In genomic region chr13:97211357-97211756, GRCh38 we compare ENCODE assay signal across 17 cellular contexts. TPM values are rescaled to one million over a fixed set of nuclear protein-coding genes. Genes with fewer than 3 reads are reported as not detected.
A peak's percentile ranks its signal among the peaks of the same experiment; 100 is the strongest.
DNase-seq lines count a peak whose midpoint lies in the region; ATAC-seq and TF ChIP-seq lines count a peak whose summit lies in the region.
"Had no signal": no experiment of that assay in that cellular context is flagged by ENCODE, and none has a peak within 500 bp of the region (broad histone marks: within the 10 kb centered on the region; RNA-seq: fewer than 3 reads in every experiment).

No MANE protein-coding gene starts in this region.

- no peak for ATAC-seq in activated CD8-positive, alpha-beta T cell treated with anti-CD3 and anti-CD28 coated beads, Interleukin-2, amount 10 ng/mL, durations not matched to agents 7 days and 5 days
- no peak for ATAC-seq in activated CD8-positive, alpha-beta T cell treated with anti-CD3 and anti-CD28 coated beads for 36 hours
- ATAC-seq in SK-N-SH treated with all-trans-retinoic acid at 6 μM for 48 hours: peak; percentile 60
- ATAC-seq: HCT116 had no signal

- intact Hi-C loops in activated CD8-positive, alpha-beta T cell treated with anti-CD3 and anti-CD28 coated beads for 36 hours (cut with micrococcal nuclease): no loop called here
- intact Hi-C loops in activated T-helper 1 cell treated with anti-CD3 and anti-CD28 coated beads, Interleukin-12 subunit alpha, Interleukin-12 subunit beta, Interleukin-2, Interleukin-4 antibody, amounts not matched to agents 30 ng/mL and 10 ng/mL and 1 ng/mL, durations not matched to agents 14 hours and 24 hours and 36 hours (cut with micrococcal nuclease): no loop called here

- H3K27ac Mint-ChIP-seq in activated CD8-positive, alpha-beta T cell treated with anti-CD3 and anti-CD28 coated beads, Interleukin-2, amount 10 ng/mL, durations not matched to agents 7 days and 5 days: peak overlapping the region; percentile 37
- no peak overlapping the region for H3K27ac Mint-ChIP-seq in activated CD8-positive, alpha-beta T cell treated with anti-CD3 and anti-CD28 coated beads for 36 hours
- no peak overlapping the region for H3K27ac Mint-ChIP-seq in activated T-helper 1 cell treated with anti-CD3 and anti-CD28 coated beads, Interleukin-12 subunit alpha, Interleukin-12 subunit beta, Interleukin-2, Interleukin-4 antibody, amounts not matched to agents 30 ng/mL and 10 ng/mL and 1 ng/mL, durations not matched to agents 14 hours and 24 hours and 36 hours
- H3K27ac Mint-ChIP-seq: activated naive CD4-positive, alpha-beta T cell treated with anti-CD3 and anti-CD28 coated beads for 36 hours; T-helper 1 cell treated with Interleukin-12 subunit alpha and Interleukin-12 subunit beta and Interleukin-4 antibody, amounts not matched to agents 30 μg/mL and 1 μg/mL, for 36 hours had no signal

- CTCF ChIA-PET in activated CD8-positive, alpha-beta T cell treated with anti-CD3 and anti-CD28 coated beads, Interleukin-2, amount 10 ng/mL, durations not matched to agents 7 days and 5 days (lab: Charles Lee): interaction anchor here (0.7 to 4.0 kb wide), 3 partner anchors 12 to 148 kb away, joined by 3 to 38 read pairs (median 9); partner anchors contain the start of gene MBNL2
- CTCF ChIA-PET in activated CD8-positive, alpha-beta T cell treated with anti-CD3 and anti-CD28 coated beads for 36 hours (lab: Charles Lee): interaction anchor here (1.0 to 3.2 kb wide), 5 partner anchors 11 to 133 kb away, joined by 3 to 19 read pairs (median 4); partner anchors contain the start of gene MBNL2

- peaks cover 5% of the 10 kb centered on the region for H3K36me3 Mint-ChIP-seq in activated CD8-positive, alpha-beta T cell treated with anti-CD3 and anti-CD28 coated beads, Interleukin-2, amount 10 ng/mL, durations not matched to agents 7 days and 5 days (ENCODE audit: low read depth)
- no peaks in the 10 kb centered on the region for H3K36me3 Mint-ChIP-seq in activated CD8-positive, alpha-beta T cell treated with anti-CD3 and anti-CD28 coated beads for 36 hours (ENCODE audit: low read depth)
- no peaks in the 10 kb centered on the region for H3K36me3 Mint-ChIP-seq in activated T-helper 1 cell treated with anti-CD3 and anti-CD28 coated beads, Interleukin-12 subunit alpha, Interleukin-12 subunit beta, Interleukin-2, Interleukin-4 antibody, amounts not matched to agents 30 ng/mL and 10 ng/mL and 1 ng/mL, durations not matched to agents 14 hours and 24 hours and 36 hours (ENCODE audit: low read depth)

- no peaks in the 10 kb centered on the region for H3K27me3 Mint-ChIP-seq in activated CD8-positive, alpha-beta T cell treated with anti-CD3 and anti-CD28 coated beads, Interleukin-2, amount 10 ng/mL, durations not matched to agents 7 days and 5 days (ENCODE audit: low read depth)
- H3K27me3 Mint-ChIP-seq in activated CD8-positive, alpha-beta T cell treated with anti-CD3 and anti-CD28 coated beads for 36 hours: no peaks in the 10 kb centered on the region
- peaks cover 11% of the 10 kb centered on the region for H3K27me3 Mint-ChIP-seq in activated T-helper 1 cell treated with anti-CD3 and anti-CD28 coated beads, Interleukin-12 subunit alpha, Interleukin-12 subunit beta, Interleukin-2, Interleukin-4 antibody, amounts not matched to agents 30 ng/mL and 10 ng/mL and 1 ng/mL, durations not matched to agents 14 hours and 24 hours and 36 hours (ENCODE audit: insufficient read depth)

- no peak overlapping the region for H3K4me3 Mint-ChIP-seq in activated CD8-positive, alpha-beta T cell treated with anti-CD3 and anti-CD28 coated beads, Interleukin-2, amount 10 ng/mL, durations not matched to agents 7 days and 5 days
- H3K4me3 Mint-ChIP-seq in activated CD8-positive, alpha-beta T cell treated with anti-CD3 and anti-CD28 coated beads for 36 hours: no peak overlapping the region
- H3K4me3 Mint-ChIP-seq in activated T-helper 1 cell treated with anti-CD3 and anti-CD28 coated beads, Interleukin-12 subunit alpha, Interleukin-12 subunit beta, Interleukin-2, Interleukin-4 antibody, amounts not matched to agents 30 ng/mL and 10 ng/mL and 1 ng/mL, durations not matched to agents 14 hours and 24 hours and 36 hours: no peak overlapping the region
- H3K4me3 Mint-ChIP-seq: activated naive CD4-positive, alpha-beta T cell treated with anti-CD3 and anti-CD28 coated beads for 36 hours; T-helper 1 cell treated with Interleukin-12 subunit alpha and Interleukin-12 subunit beta and Interleukin-4 antibody, amounts not matched to agents 30 μg/mL and 1 μg/mL, for 36 hours had no signal

- DNase-seq in activated CD8-positive, alpha-beta T cell treated with anti-CD3 and anti-CD28 coated beads, Interleukin-2, amount 10 ng/mL, durations not matched to agents 7 days and 5 days: no peak
- no peak for DNase-seq in activated CD8-positive, alpha-beta T cell treated with anti-CD3 and anti-CD28 coated beads for 36 hours
- DNase-seq in kidney tubule cell (ENCODE audit: low spot score): peak; percentile 54
- peak; percentile 67 for DNase-seq in superior temporal gyrus (ENCODE audit: extremely low spot score)
- DNase-seq in activated CD8-positive, alpha-beta memory T cell treated with anti-CD3 and anti-CD28 coated beads, Interleukin-2, amount 50 U/mL, for 4 hours: no peak
- DNase-seq in NCI-H187 treated with DMSO at 0.1 percent for 48 hours (lab: John Stamatoyannopoulos, UW): no peak
- DNase-seq in activated T-helper 1 cell treated with anti-CD3 and anti-CD28 coated beads, Interleukin-12 subunit alpha, Interleukin-12 subunit beta, Interleukin-2, Interleukin-4 antibody, amounts not matched to agents 30 ng/mL and 10 ng/mL and 1 ng/mL, durations not matched to agents 14 hours and 24 hours and 36 hours (ENCODE audit: low spot score): no peak
- DNase-seq: activated CD4-positive, CD25-positive, alpha-beta regulatory T cell treated with anti-CD3 and anti-CD28 coated beads, Interleukin-2, amount 50 U/mL, for 72 hours; activated CD8-positive, alpha-beta memory T cell treated with anti-CD3 and anti-CD28 coated beads, Interleukin-2, amount 50 U/mL, for 48 hours; activated naive CD4-positive, alpha-beta T cell treated with anti-CD3 and anti-CD28 coated beads for 36 hours; central memory CD4-positive, alpha-beta T cell; left lung; NCI-H2171 treated with DMSO at 0.1 percent for 48 hours; retina had no signal

- no peak for TF ChIP-seq CTCF in activated CD8-positive, alpha-beta T cell treated with anti-CD3 and anti-CD28 coated beads for 36 hours (IDR thresholded peaks at IDR 0.05)

- H3K9me3 Mint-ChIP-seq in activated CD8-positive, alpha-beta T cell treated with anti-CD3 and anti-CD28 coated beads, Interleukin-2, amount 10 ng/mL, durations not matched to agents 7 days and 5 days (ENCODE audit: insufficient read depth): peaks cover 8% of the 10 kb centered on the region
- no peaks in the 10 kb centered on the region for H3K9me3 Mint-ChIP-seq in activated CD8-positive, alpha-beta T cell treated with anti-CD3 and anti-CD28 coated beads for 36 hours
- H3K9me3 Mint-ChIP-seq in activated T-helper 1 cell treated with anti-CD3 and anti-CD28 coated beads, Interleukin-12 subunit alpha, Interleukin-12 subunit beta, Interleukin-2, Interleukin-4 antibody, amounts not matched to agents 30 ng/mL and 10 ng/mL and 1 ng/mL, durations not matched to agents 14 hours and 24 hours and 36 hours: peaks cover 8% of the 10 kb centered on the region
- H3K9me3 Mint-ChIP-seq: T-helper 1 cell treated with Interleukin-12 subunit alpha and Interleukin-12 subunit beta and Interleukin-4 antibody, amounts not matched to agents 30 μg/mL and 1 μg/mL, for 36 hours had no signal

- H3K4me1 Mint-ChIP-seq in activated CD8-positive, alpha-beta T cell treated with anti-CD3 and anti-CD28 coated beads, Interleukin-2, amount 10 ng/mL, durations not matched to agents 7 days and 5 days (ENCODE audit: low read depth): peaks cover 49% of the 10 kb centered on the region
- H3K4me1 Mint-ChIP-seq in activated CD8-positive, alpha-beta T cell treated with anti-CD3 and anti-CD28 coated beads for 36 hours (ENCODE audit: low read depth): peaks cover 41% of the 10 kb centered on the region
- H3K4me1 Mint-ChIP-seq in activated T-helper 1 cell treated with anti-CD3 and anti-CD28 coated beads, Interleukin-12 subunit alpha, Interleukin-12 subunit beta, Interleukin-2, Interleukin-4 antibody, amounts not matched to agents 30 ng/mL and 10 ng/mL and 1 ng/mL, durations not matched to agents 14 hours and 24 hours and 36 hours (ENCODE audit: low read depth): peaks cover 16% of the 10 kb centered on the region

- POLR2A ChIA-PET in activated CD8-positive, alpha-beta T cell treated with anti-CD3 and anti-CD28 coated beads, Interleukin-2, amount 10 ng/mL, durations not matched to agents 7 days and 5 days (lab: Charles Lee): no interaction called here
- POLR2A ChIA-PET in activated CD8-positive, alpha-beta T cell treated with anti-CD3 and anti-CD28 coated beads for 36 hours (lab: Charles Lee): interaction anchor here (1.1 to 1.8 kb wide), 2 partner anchors 10 to 12 kb away, joined by 3 to 6 read pairs; partner anchors contain the start of gene MBNL2

TF ChIP-seq in SK-N-SH treated with all-trans-retinoic acid at 6 μM for 48 hours, 23 proteins besides CTCF, POLR2A, EP300 and RAD21 (continues in another document):
- TF ChIP-seq SNAI2 (CRISPR knock-in tag; IDR thresholded peaks at IDR 0.05) (no peak), OSR1 (CRISPR knock-in tag; IDR thresholded peaks at IDR 0.05) (no peak)

RNA-seq across cellular contexts. Expression of gene MBNL2, which starts 10.8 kb away (rescaled TPM):
- 10 to 100 TPM; 11.6 to 12.3 TPM for total RNA-seq in activated CD8-positive, alpha-beta T cell treated with anti-CD3 and anti-CD28 coated beads, Interleukin-2, amount 10 ng/mL, durations not matched to agents 7 days and 5 days
- total RNA-seq in activated CD8-positive, alpha-beta T cell treated with anti-CD3 and anti-CD28 coated beads for 36 hours: 10 to 100 TPM; 15.8 to 16.1 TPM
- 20.7 and 24.2 TPM in 2 replicates for total RNA-seq in activated T-helper 1 cell treated with anti-CD3 and anti-CD28 coated beads, Interleukin-12 subunit alpha, Interleukin-12 subunit beta, Interleukin-2, Interleukin-4 antibody, amounts not matched to agents 30 ng/mL and 10 ng/mL and 1 ng/mL, durations not matched to agents 14 hours and 24 hours and 36 hours

Comparison
In these comparisons a context has a peak if more than half of its experiments do, and no peak if none do; other contexts are left out.
1. DNase-seq: peak in kidney tubule cell (single experiment) and superior temporal gyrus (single experiment); none in activated CD8-positive, alpha-beta T cell treated with anti-CD3 and anti-CD28 coated beads, Interleukin-2, amount 10 ng/mL, durations not matched to agents 7 days and 5 days (single experiment), activated CD8-positive, alpha-beta T cell treated with anti-CD3 and anti-CD28 coated beads for 36 hours (single experiment), activated CD8-positive, alpha-beta memory T cell treated with anti-CD3 and anti-CD28 coated beads, Interleukin-2, amount 50 U/mL, for 4 hours (single experiment), NCI-H187 treated with DMSO at 0.1 percent for 48 hours (single experiment) and activated T-helper 1 cell treated with anti-CD3 and anti-CD28 coated beads, Interleukin-12 subunit alpha, Interleukin-12 subunit beta, Interleukin-2, Interleukin-4 antibody, amounts not matched to agents 30 ng/mL and 10 ng/mL and 1 ng/mL, durations not matched to agents 14 hours and 24 hours and 36 hours (single experiment).